9 cellular contexts compared by ENCODE assay signal in the genomic region with DNA sequence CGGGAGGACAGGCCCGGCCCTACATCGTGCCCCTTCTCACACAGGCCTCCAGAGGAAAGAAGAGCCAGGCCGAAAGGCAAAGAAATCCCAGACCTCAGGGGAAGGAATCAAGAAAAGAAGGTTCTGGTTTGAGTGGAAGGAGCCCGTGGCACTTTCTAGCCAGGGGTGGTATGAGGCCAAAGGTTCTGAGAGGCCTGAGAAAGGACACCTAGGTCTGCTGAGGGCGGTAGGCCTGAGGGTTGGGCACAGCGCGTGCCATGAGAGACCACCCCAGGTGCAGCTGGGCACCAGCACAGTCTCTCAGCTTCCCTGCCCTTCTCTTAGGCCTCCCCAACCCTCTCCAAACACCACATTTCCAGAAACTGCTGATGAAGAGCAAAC.
DNase-seq lines count a peak whose midpoint lies in the region; ATAC-seq and TF ChIP-seq lines count a peak whose summit lies in the region.
"Had no signal": no experiment of that assay in that cellular context is flagged by ENCODE, and none has a peak within 500 bp of the region (broad histone marks: within the 10 kb centered on the region; RNA-seq: fewer than 3 reads in every experiment).

No MANE protein-coding gene starts in this region.

- H3K27me3 Mint-ChIP-seq in activated T-cell treated with anti-CD3 and anti-CD28 coated beads, Interleukin-2, amount 50 U/mL, for 24 hours = no peaks in the 10 kb centered on the region
- H3K27me3 Mint-ChIP-seq in dendritic cell treated with granulocyte-macrophage colony-stimulating factor and Interleukin-4, amounts not matched to agents 40 ng/mL and 50 ng/mL, for 4 days = no peaks in the 10 kb centered on the region
- H3K27me3 Mint-ChIP-seq in naive thymus-derived CD8-positive, alpha-beta T cell = no peaks in the 10 kb centered on the region

- H3K4me3 Mint-ChIP-seq in activated T-cell treated with anti-CD3 and anti-CD28 coated beads, Interleukin-2, amount 50 U/mL, for 24 hours = no peak overlapping the region
- H3K4me3 Mint-ChIP-seq in dendritic cell treated with granulocyte-macrophage colony-stimulating factor and Interleukin-4, amounts not matched to agents 40 ng/mL and 50 ng/mL, for 4 days = peak overlapping the region; percentile 2
- peak overlapping the region in 7 of 10 donors; percentile 7 to 77 (median 48) for H3K4me3 Mint-ChIP-seq in naive thymus-derived CD8-positive, alpha-beta T cell

- H3K27me3 ChIP-seq in thyroid gland = no peaks in the 10 kb centered on the region

- H3K9me3 ChIP-seq in thyroid gland = no peaks in the 10 kb centered on the region

- ATAC-seq in naive thymus-derived CD8-positive, alpha-beta T cell = no peak
- ATAC-seq in GM19455 (IDR thresholded peaks at IDR 0.05; ENCODE audit: unreplicated experiment) = no peak

- 64 to 68% methylated on average over 8 of the region's 8 CpGs for WGBS in thyroid gland, 2 donors

- peaks cover 17% of the 10 kb centered on the region for H3K4me1 Mint-ChIP-seq in activated T-cell treated with anti-CD3 and anti-CD28 coated beads, Interleukin-2, amount 50 U/mL, for 24 hours (ENCODE audit: low read depth)
- peaks cover 11% of the 10 kb centered on the region for H3K4me1 Mint-ChIP-seq in dendritic cell treated with granulocyte-macrophage colony-stimulating factor and Interleukin-4, amounts not matched to agents 40 ng/mL and 50 ng/mL, for 4 days (ENCODE audit: low read depth)
- H3K4me1 Mint-ChIP-seq in naive thymus-derived CD8-positive, alpha-beta T cell = peaks cover 0 to 20% (median 8%) of the 10 kb centered on the region in 4 donors

- H3K36me3 ChIP-seq in thyroid gland = no peaks in the 10 kb centered on the region

- peak overlapping the region; percentile 25 to 76 (median 54) for H3K27ac ChIP-seq in thyroid gland

- peaks cover 26 to 47% of the 10 kb centered on the region in 2 donors for H3K4me1 ChIP-seq in thyroid gland

- peak overlapping the region; percentile 19 for H3K27ac Mint-ChIP-seq in activated T-cell treated with anti-CD3 and anti-CD28 coated beads, Interleukin-2, amount 50 U/mL, for 24 hours
- H3K27ac Mint-ChIP-seq in dendritic cell treated with granulocyte-macrophage colony-stimulating factor and Interleukin-4, amounts not matched to agents 40 ng/mL and 50 ng/mL, for 4 days = no peak overlapping the region
- peak overlapping the region in 9 of 10 donors; percentile 40 to 90 (median 77) for H3K27ac Mint-ChIP-seq in naive thymus-derived CD8-positive, alpha-beta T cell

- intact Hi-C loops in dendritic cell treated with granulocyte-macrophage colony-stimulating factor and Interleukin-4, amounts not matched to agents 40 ng/mL and 50 ng/mL, for 4 days (cut with micrococcal nuclease) = loop anchor here (10.0 kb wide), 1 partner anchor 177 kb away; no protein-coding TSS in a partner anchor
- intact Hi-C loops in thyroid gland (cut with DNase I) = no loop called here

- H3K4me3 ChIP-seq in thyroid gland (replicated peaks in 1 of 3) = no peak overlapping the region

- H3K36me3 Mint-ChIP-seq in activated T-cell treated with anti-CD3 and anti-CD28 coated beads, Interleukin-2, amount 50 U/mL, for 24 hours (ENCODE audit: low read depth) = no peaks in the 10 kb centered on the region
- peaks cover 19% of the 10 kb centered on the region for H3K36me3 Mint-ChIP-seq in dendritic cell treated with granulocyte-macrophage colony-stimulating factor and Interleukin-4, amounts not matched to agents 40 ng/mL and 50 ng/mL, for 4 days (ENCODE audit: low read depth)
- peaks cover 0 to 10% (median 0%) of the 10 kb centered on the region in 3 donors for H3K36me3 Mint-ChIP-seq in naive thymus-derived CD8-positive, alpha-beta T cell

- TF ChIP-seq CTCF in thyroid gland (IDR thresholded peaks at IDR 0.05) = no peak

- H3K9me3 Mint-ChIP-seq in activated T-cell treated with anti-CD3 and anti-CD28 coated beads, Interleukin-2, amount 50 U/mL, for 24 hours = peaks cover 5% of the 10 kb centered on the region
- peaks cover 25% of the 10 kb centered on the region for H3K9me3 Mint-ChIP-seq in dendritic cell treated with granulocyte-macrophage colony-stimulating factor and Interleukin-4, amounts not matched to agents 40 ng/mL and 50 ng/mL, for 4 days
- peaks cover 0 to 15% (median 5%) of the 10 kb centered on the region in 9 donors for H3K9me3 Mint-ChIP-seq in naive thymus-derived CD8-positive, alpha-beta T cell

- no peak for TF ChIP-seq POLR2A in thyroid gland (IDR thresholded peaks at IDR 0.05)

- POLR2A ChIA-PET in naive thymus-derived CD8-positive, alpha-beta T cell (lab: Charles Lee) = interaction anchor here (0.8 to 1.5 kb wide), 4 partner anchors 25 to 185 kb away, joined by 3 to 5 read pairs (median 4); partner anchors contain the start of gene ZFP36L1

- DNase-seq in activated T-cell treated with anti-CD3 and anti-CD28 coated beads, Interleukin-2, amount 50 U/mL, for 24 hours = no peak
- no peak for DNase-seq in activated T-cell treated with anti-CD3 and anti-CD28 coated beads, Interleukin-2, amount 50 U/mL, for 48 hours
- DNase-seq in naive thymus-derived CD8-positive, alpha-beta T cell = no peak
- DNase-seq in thyroid gland (no peak), NCI-H146 treated with DMSO at 0.1 percent for 48 hours (lab: John Stamatoyannopoulos, UW; ENCODE audit: unreplicated experiment) (no peak), DMS53 (lab: John Stamatoyannopoulos, UW) (no peak)
- DNase-seq: NCI-H2171 treated with DMSO at 0.1 percent for 48 hours had no signal
